8 cellular contexts compared by ENCODE assay signal in the genomic region with DNA sequence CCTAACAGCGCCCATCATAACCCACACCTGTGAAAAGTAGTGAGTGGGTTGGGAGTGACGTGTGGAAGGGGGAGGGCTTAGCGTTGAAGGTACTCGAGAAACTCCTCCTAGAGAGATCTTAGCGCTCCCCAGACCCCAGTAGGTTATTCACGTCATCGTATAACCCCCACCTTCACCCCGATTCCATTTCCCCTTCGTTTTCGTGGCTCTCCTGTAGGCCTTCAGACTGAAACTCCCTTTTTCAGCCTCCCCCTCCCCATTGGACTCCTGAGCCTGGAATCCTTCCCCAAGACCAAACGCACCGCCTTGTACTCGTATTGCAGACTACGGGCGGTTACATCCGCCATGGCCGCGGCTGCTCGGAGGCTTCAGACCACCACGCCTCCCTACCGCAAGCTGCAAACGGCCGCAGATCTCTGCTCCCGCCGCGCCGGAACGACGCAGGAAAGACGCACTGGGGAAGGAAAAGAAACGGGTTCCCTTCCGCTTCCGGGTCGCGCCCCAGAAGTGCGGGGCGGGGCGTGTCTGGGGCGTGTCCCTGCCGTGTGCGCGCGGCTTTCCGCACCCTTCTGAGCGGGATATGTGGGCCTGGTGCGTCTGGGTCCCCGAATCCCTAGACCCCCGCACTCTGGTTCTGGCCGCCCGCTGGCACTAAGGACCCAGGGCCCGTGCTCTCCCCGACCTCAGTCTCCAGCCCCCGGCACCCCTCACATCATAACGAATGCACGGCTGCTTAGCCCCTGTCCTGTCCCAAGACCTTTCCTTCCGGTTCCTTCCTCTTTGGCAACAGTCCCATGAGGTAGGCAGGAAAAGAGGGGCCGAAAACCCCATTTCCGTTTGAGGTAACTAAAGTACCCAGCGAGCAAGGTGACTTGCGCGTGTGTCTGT. TPM values are rescaled to one million over a fixed set of nuclear protein-coding genes. Genes with fewer than 3 reads are reported as not detected.
A peak's percentile ranks its signal among the peaks of the same experiment; 100 is the strongest.
DNase-seq lines count a peak whose midpoint lies in the region; ATAC-seq and TF ChIP-seq lines count a peak whose summit lies in the region.

A gene (minus strand): TSS at position 456 of the 888 bp plus-strand sequence. CDS start 109 bp downstream, at position 347.

- H3K27me3 Mint-ChIP-seq in CD14-positive monocyte (ENCODE audit: low read depth in 3 of 3), result peaks cover 0 to 3% (median 0%) of the 10 kb centered on the region in 3 donors
- no peaks in the 10 kb centered on the region for H3K27me3 Mint-ChIP-seq in dendritic cell treated with granulocyte-macrophage colony-stimulating factor and Interleukin-4, amounts not matched to agents 40 ng/mL and 50 ng/mL, for 4 days

- no peaks in the 10 kb centered on the region for H3K27me3 ChIP-seq in left lung

- intact Hi-C loops in CD14-positive monocyte (cut with micrococcal nuclease), result loop anchor here (2.0 to 5.0 kb wide), 2 partner anchors 31 to 38 kb away; a partner anchor contains a TSS
- intact Hi-C loops in dendritic cell treated with granulocyte-macrophage colony-stimulating factor and Interleukin-4, amounts not matched to agents 40 ng/mL and 50 ng/mL, for 4 days (cut with micrococcal nuclease), result loop anchor here (2.0 to 5.0 kb wide), 3 partner anchors 15 to 203 kb away; no protein-coding TSS in a partner anchor
- intact Hi-C loops in left lung (cut with DNase I), result no loop called here

- ATAC-seq in GM19397 (IDR thresholded peaks at IDR 0.05; ENCODE audit: unreplicated experiment) (peak; percentile 88), HG03571 (IDR thresholded peaks at IDR 0.05; ENCODE audit: unreplicated experiment) (peak; percentile 85), left lung (peak; percentile 100)

- peak within 1 kb of the TSS; percentile 56 to 87 for H3K27ac ChIP-seq in left lung

- no peaks in the 10 kb centered on the region for H3K9me3 ChIP-seq in left lung

- H3K9me3 Mint-ChIP-seq in CD14-positive monocyte, result no peaks in the 10 kb centered on the region
- H3K9me3 Mint-ChIP-seq in dendritic cell treated with granulocyte-macrophage colony-stimulating factor and Interleukin-4, amounts not matched to agents 40 ng/mL and 50 ng/mL, for 4 days, result no peaks in the 10 kb centered on the region

- H3K4me3 ChIP-seq in left lung, result peak within 1 kb of the TSS; percentile 79 to 89

- H3K4me1 Mint-ChIP-seq in CD14-positive monocyte, result peaks cover 32% of the 10 kb centered on the region
- H3K4me1 Mint-ChIP-seq in dendritic cell treated with granulocyte-macrophage colony-stimulating factor and Interleukin-4, amounts not matched to agents 40 ng/mL and 50 ng/mL, for 4 days (ENCODE audit: low read depth), result peaks cover 75% of the 10 kb centered on the region

- peak within 1 kb of the TSS; percentile 98 to 99 for H3K4me3 Mint-ChIP-seq in CD14-positive monocyte
- peak within 1 kb of the TSS; percentile 94 for H3K4me3 Mint-ChIP-seq in dendritic cell treated with granulocyte-macrophage colony-stimulating factor and Interleukin-4, amounts not matched to agents 40 ng/mL and 50 ng/mL, for 4 days

- peak within 1 kb of the TSS; percentile 93 to 98 (median 97) for H3K27ac Mint-ChIP-seq in CD14-positive monocyte
- H3K27ac Mint-ChIP-seq in dendritic cell treated with granulocyte-macrophage colony-stimulating factor and Interleukin-4, amounts not matched to agents 40 ng/mL and 50 ng/mL, for 4 days, result peak within 1 kb of the TSS; percentile 96

- TF ChIP-seq CTCF in CD14-positive monocyte (IDR thresholded peaks at IDR 0.05), result no peak
- no peak for TF ChIP-seq CTCF in left lung (IDR thresholded peaks at IDR 0.05)

- H3K4me1 ChIP-seq in left lung, result peaks cover 8 to 48% of the 10 kb centered on the region in 2 donors

- peaks cover 0 to 41% of the 10 kb centered on the region in 2 donors for H3K36me3 ChIP-seq in left lung

- DNase-seq in CD14-positive monocyte (ENCODE audit: low spot score), result peak; percentile 81
- DNase-seq in NCI-H774 (lab: John Stamatoyannopoulos, UW), result peak; percentile 81
- DNase-seq in activated CD4-positive, alpha-beta T cell treated with anti-CD3 and anti-CD28 coated beads, Interleukin-2, amount 50 U/mL, for 24 hours (ENCODE audit: low read depth in 1 of 2, low spot score in 1 of 2), result peak; percentile 77 to 87
- DNase-seq in left lung, result peak; percentile 89 to 95
- DNase-seq in stimulated activated CD4-positive, alpha-beta T cell treated with anti-CD3 and anti-CD28 coated beads, Interleukin-2, amount 100 ng/mL, for 4 hours (ENCODE audit: low read depth), result peak; percentile 84

- H3K36me3 Mint-ChIP-seq in CD14-positive monocyte, result peaks cover 38 to 39% of the 10 kb centered on the region in 2 donors
- H3K36me3 Mint-ChIP-seq in dendritic cell treated with granulocyte-macrophage colony-stimulating factor and Interleukin-4, amounts not matched to agents 40 ng/mL and 50 ng/mL, for 4 days (ENCODE audit: low read depth), result peaks cover 98% of the 10 kb centered on the region

RNA-seq across cellular contexts. Expression of the gene that starts here (rescaled TPM):
- 10 to 100 TPM; 27.2 to 36.1 TPM for polyA plus RNA-seq in CD14-positive monocyte
- 10 to 100 TPM; 82.7 to 96.1 TPM for total RNA-seq in left lung

Comparison
In these comparisons a context has a peak if more than half of its experiments do, and no peak if none do; other contexts are left out.
1. Peak in every context shown above with its lines: DNase-seq, ATAC-seq, H3K4me3 ChIP-seq and H3K27ac ChIP-seq.
2. intact Hi-C loops: an anchor here in CD14-positive monocyte (2.0 to 5.0 kb wide) and dendritic cell treated with granulocyte-macrophage colony-stimulating factor and Interleukin-4, amounts not matched to agents 40 ng/mL and 50 ng/mL, for 4 days (2.0 to 5.0 kb wide); none called in left lung.